2 cellular contexts compared by ENCODE assay signal in the genomic region with DNA sequence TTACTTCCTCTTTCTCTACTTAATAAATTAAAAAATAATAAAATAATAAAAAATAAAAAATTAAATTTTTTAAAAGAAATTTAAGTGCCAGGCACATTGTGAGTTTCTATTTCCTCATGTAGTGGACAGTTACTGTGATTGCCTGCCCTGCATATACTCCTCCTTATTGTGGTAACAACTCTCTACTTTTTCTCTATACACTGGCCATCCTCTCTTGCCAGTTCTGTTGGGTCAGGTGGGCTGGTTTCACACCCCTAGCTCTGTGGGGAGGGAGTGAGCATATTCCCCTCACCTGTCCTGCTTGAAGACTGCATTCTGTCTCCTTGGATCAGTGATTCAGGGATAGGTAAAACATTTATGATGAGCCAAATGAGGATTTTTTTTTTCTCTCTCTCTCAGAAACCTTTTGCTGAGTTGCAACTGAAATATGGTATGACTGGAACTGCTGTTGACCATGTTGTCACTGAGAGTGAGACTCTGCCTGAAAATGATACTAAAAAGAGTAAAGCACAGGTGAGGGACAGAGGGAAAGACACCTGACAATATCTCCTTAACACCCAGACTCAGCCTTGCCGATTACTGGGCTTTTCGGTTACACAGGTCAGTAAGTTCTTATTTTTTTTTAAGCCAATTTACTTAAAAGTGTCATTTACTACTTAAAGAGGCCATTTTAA.
TF ChIP-seq lines count a peak whose summit lies in the region.

No MANE protein-coding gene starts in this region.

TF ChIP-seq in GM12878, 131 proteins besides CTCF, POLR2A, EP300 and RAD21:
- TF ChIP-seq MYC (IDR thresholded peaks at IDR 0.05; ENCODE audit: insufficient read depth, insufficient read length, insufficient replicate concordance, low read length, severe bottlenecking) (no peak), CBX3 (IDR thresholded peaks at IDR 0.05; ENCODE audit: borderline replicate concordance, low read depth) (no peak), SPI1 (IDR thresholded peaks at IDR 0.05; ENCODE audit: borderline replicate concordance, insufficient read depth, low read depth, low read length) (no peak), CHD4 (IDR thresholded peaks at IDR 0.05) (no peak), MEF2A (IDR thresholded peaks at IDR 0.05; ENCODE audit: insufficient read depth, low read depth, low read length) (no peak), SMAD5 (IDR thresholded peaks at IDR 0.05; ENCODE audit: low read depth) (no peak), HCFC1 (IDR thresholded peaks at IDR 0.05; ENCODE audit: low read length) (no peak)
- TF ChIP-seq, protein P1, sequence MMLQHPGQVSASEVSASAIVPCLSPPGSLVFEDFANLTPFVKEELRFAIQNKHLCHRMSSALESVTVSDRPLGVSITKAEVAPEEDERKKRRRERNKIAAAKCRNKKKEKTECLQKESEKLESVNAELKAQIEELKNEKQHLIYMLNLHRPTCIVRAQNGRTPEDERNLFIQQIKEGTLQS (IDR thresholded peaks at IDR 0.05; ENCODE audit: borderline replicate concordance, extremely low read depth, low read depth, low read length) = no peak
- TF ChIP-seq, protein P2, sequence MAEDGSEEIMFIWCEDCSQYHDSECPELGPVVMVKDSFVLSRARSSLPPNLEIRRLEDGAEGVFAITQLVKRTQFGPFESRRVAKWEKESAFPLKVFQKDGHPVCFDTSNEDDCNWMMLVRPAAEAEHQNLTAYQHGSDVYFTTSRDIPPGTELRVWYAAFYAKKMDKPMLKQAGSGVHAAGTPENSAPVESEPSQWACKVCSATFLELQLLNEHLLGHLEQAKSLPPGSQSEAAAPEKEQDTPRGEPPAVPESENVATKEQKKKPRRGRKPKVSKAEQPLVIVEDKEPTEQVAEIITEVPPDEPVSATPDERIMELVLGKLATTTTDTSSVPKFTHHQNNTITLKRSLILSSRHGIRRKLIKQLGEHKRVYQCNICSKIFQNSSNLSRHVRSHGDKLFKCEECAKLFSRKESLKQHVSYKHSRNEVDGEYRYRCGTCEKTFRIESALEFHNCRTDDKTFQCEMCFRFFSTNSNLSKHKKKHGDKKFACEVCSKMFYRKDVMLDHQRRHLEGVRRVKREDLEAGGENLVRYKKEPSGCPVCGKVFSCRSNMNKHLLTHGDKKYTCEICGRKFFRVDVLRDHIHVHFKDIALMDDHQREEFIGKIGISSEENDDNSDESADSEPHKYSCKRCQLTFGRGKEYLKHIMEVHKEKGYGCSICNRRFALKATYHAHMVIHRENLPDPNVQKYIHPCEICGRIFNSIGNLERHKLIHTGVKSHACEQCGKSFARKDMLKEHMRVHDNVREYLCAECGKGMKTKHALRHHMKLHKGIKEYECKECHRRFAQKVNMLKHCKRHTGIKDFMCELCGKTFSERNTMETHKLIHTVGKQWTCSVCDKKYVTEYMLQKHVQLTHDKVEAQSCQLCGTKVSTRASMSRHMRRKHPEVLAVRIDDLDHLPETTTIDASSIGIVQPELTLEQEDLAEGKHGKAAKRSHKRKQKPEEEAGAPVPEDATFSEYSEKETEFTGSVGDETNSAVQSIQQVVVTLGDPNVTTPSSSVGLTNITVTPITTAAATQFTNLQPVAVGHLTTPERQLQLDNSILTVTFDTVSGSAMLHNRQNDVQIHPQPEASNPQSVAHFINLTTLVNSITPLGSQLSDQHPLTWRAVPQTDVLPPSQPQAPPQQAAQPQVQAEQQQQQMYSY (CRISPR knock-in tag; IDR thresholded peaks at IDR 0.05) = no peak
- TF ChIP-seq, protein P3, sequence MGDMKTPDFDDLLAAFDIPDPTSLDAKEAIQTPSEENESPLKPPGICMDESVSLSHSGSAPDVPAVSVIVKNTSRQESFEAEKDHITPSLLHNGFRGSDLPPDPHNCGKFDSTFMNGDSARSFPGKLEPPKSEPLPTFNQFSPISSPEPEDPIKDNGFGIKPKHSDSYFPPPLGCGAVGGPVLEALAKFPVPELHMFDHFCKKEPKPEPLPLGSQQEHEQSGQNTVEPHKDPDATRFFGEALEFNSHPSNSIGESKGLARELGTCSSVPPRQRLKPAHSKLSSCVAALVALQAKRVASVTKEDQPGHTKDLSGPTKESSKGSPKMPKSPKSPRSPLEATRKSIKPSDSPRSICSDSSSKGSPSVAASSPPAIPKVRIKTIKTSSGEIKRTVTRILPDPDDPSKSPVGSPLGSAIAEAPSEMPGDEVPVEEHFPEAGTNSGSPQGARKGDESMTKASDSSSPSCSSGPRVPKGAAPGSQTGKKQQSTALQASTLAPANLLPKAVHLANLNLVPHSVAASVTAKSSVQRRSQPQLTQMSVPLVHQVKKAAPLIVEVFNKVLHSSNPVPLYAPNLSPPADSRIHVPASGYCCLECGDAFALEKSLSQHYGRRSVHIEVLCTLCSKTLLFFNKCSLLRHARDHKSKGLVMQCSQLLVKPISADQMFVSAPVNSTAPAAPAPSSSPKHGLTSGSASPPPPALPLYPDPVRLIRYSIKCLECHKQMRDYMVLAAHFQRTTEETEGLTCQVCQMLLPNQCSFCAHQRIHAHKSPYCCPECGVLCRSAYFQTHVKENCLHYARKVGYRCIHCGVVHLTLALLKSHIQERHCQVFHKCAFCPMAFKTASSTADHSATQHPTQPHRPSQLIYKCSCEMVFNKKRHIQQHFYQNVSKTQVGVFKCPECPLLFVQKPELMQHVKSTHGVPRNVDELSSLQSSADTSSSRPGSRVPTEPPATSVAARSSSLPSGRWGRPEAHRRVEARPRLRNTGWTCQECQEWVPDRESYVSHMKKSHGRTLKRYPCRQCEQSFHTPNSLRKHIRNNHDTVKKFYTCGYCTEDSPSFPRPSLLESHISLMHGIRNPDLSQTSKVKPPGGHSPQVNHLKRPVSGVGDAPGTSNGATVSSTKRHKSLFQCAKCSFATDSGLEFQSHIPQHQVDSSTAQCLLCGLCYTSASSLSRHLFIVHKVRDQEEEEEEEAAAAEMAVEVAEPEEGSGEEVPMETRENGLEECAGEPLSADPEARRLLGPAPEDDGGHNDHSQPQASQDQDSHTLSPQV (IDR thresholded peaks at IDR 0.05) = no peak

TF ChIP-seq in GM12891, 5 proteins besides CTCF, POLR2A, EP300 and RAD21:
- TF ChIP-seq TAF1 (IDR thresholded peaks at IDR 0.05; ENCODE audit: low read depth, low read length) = no peak
- no peak for TF ChIP-seq PAX5 (IDR thresholded peaks at IDR 0.05; ENCODE audit: insufficient read depth, low read length, severe bottlenecking)
- TF ChIP-seq SPI1 (IDR thresholded peaks at IDR 0.05; ENCODE audit: low read depth, low read length) = no peak
- TF ChIP-seq POU2F2 (IDR thresholded peaks at IDR 0.05; ENCODE audit: low read depth, low read length) = no peak
- TF ChIP-seq POLR2AphosphoS5 (IDR thresholded peaks at IDR 0.05; ENCODE audit: low read depth, low read length) = no peak
